Comparison of ENCODE assay signal across 8 cellular contexts in the genomic region with DNA sequence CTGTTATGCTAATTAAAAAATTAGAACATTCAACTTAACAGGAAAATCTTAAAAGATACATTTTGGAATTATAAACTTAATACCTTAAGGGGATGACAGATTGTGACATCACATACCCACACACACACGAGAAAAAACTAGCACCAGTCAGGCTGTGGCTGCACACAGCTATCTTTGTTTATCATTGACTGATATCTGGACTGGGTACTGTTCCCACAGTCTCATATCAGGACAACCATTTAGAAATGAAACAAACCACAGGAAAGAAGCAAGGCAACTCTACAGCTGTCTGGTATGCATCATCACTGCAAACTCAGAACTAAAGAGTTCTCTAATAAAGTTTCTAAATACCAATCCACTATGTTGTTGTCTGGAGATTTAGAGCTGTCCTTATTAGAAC.
DNase-seq lines count a peak whose midpoint lies in the region; ATAC-seq and TF ChIP-seq lines count a peak whose summit lies in the region.

No MANE protein-coding gene starts in this region.

- peak; percentile 96 for ATAC-seq in GM19463 (IDR thresholded peaks at IDR 0.05; ENCODE audit: unreplicated experiment)
- ATAC-seq in HG03442 (IDR thresholded peaks at IDR 0.05; ENCODE audit: unreplicated experiment): peak; percentile 93

- TF ChIP-seq CTCF in fibroblast of mammary gland (conservative IDR thresholded peaks at IDR 0.05; ENCODE audit: control insufficient read depth, insufficient read depth, low read depth, low read length): no peak

- H3K4me3 ChIP-seq in fibroblast of mammary gland (ENCODE audit: control insufficient read depth, low read depth, low read length): no peak overlapping the region

- DNase-seq in ELR (ENCODE audit: low read depth) (peak; percentile 13), fibroblast of mammary gland (ENCODE audit: low read depth) (peak; percentile 33), D341Med (ENCODE audit: low spot score) (no peak), activated gamma-delta T cell (lab: John Stamatoyannopoulos, UW) (no peak), NCI-H345 treated with DMSO at 0.1 percent for 48 hours (lab: John Stamatoyannopoulos, UW; ENCODE audit: unreplicated experiment) (no peak), NCI-H524 (lab: John Stamatoyannopoulos, UW) (no peak)

Comparison
In these comparisons a context has a peak if more than half of its experiments do, and no peak if none do; other contexts are left out.
1. DNase-seq: peak in ELR (single experiment) and fibroblast of mammary gland (single experiment); none in D341Med (single experiment), activated gamma-delta T cell (single experiment), NCI-H345 treated with DMSO at 0.1 percent for 48 hours (single experiment) and NCI-H524 (0 of 2).